Comparison of ENCODE assay signal across 2 cellular contexts in genomic region chr10:42953684-42954674, GRCh38.
TF ChIP-seq lines count a peak whose summit lies in the region.

No MANE protein-coding gene starts in this region.

TF ChIP-seq in HepG2, 621 proteins besides CTCF, POLR2A, EP300 and RAD21:
- TF ChIP-seq XRCC5 (optimal IDR thresholded peaks at IDR 0.05; ENCODE audit: low read length) (no peak), GABPA (IDR thresholded peaks at IDR 0.05; ENCODE audit: low read depth, low read length) (no peak), GABPA (CRISPR knock-in tag; IDR thresholded peaks at IDR 0.05; ENCODE audit: low read depth) (no peak), TARDBP (CRISPR knock-in tag; IDR thresholded peaks at IDR 0.05) (no peak), RBM22 (optimal IDR thresholded peaks at IDR 0.05; ENCODE audit: low read length) (no peak), SPEN (CRISPR knock-in tag; IDR thresholded peaks at IDR 0.05; ENCODE audit: low read depth) (no peak), MBNL3 (CRISPR knock-in tag; conservative IDR thresholded peaks at IDR 0.05) (no peak), RFX1 (IDR thresholded peaks at IDR 0.05) (no peak), ZNF784 (CRISPR knock-in tag; IDR thresholded peaks at IDR 0.05; ENCODE audit: borderline replicate concordance) (no peak), TBL1XR1 (IDR thresholded peaks at IDR 0.05; ENCODE audit: borderline replicate concordance, low read length, partially characterized antibody) (no peak), ZSCAN25 (CRISPR knock-in tag; IDR thresholded peaks at IDR 0.05) (no peak), ZNF576 (CRISPR knock-in tag; IDR thresholded peaks at IDR 0.05) (no peak), ZNF580 (CRISPR knock-in tag; IDR thresholded peaks at IDR 0.05; ENCODE audit: borderline replicate concordance, low read depth) (no peak), ZNF740 (CRISPR knock-in tag; IDR thresholded peaks at IDR 0.05) (no peak)

TF ChIP-seq in GM23338, 12 proteins besides CTCF, POLR2A, EP300 and RAD21:
- TF ChIP-seq CREB1 (CRISPR knock-in tag; IDR thresholded peaks at IDR 0.05; ENCODE audit: low read depth) = no peak
- TF ChIP-seq EZH2phosphoT487 (IDR thresholded peaks at IDR 0.05; ENCODE audit: unreplicated experiment) = no peak
- TF ChIP-seq ZNF462 (CRISPR knock-in tag; IDR thresholded peaks at IDR 0.05) = no peak
- TF ChIP-seq POLR2AphosphoS5 (IDR thresholded peaks at IDR 0.05; ENCODE audit: low read depth) = no peak
- TF ChIP-seq NANOG (IDR thresholded peaks at IDR 0.05; ENCODE audit: borderline replicate concordance) = no peak
- no peak for TF ChIP-seq JUNB (IDR thresholded peaks at IDR 0.05; ENCODE audit: unreplicated experiment)
- TF ChIP-seq ETS1 (IDR thresholded peaks at IDR 0.05) = no peak
- no peak for TF ChIP-seq ZNF114 (CRISPR knock-in tag; IDR thresholded peaks at IDR 0.05)
- no peak for TF ChIP-seq ZNF331 (CRISPR knock-in tag; IDR thresholded peaks at IDR 0.05; ENCODE audit: low read depth)
- TF ChIP-seq EZH2 (IDR thresholded peaks at IDR 0.05; ENCODE audit: low read depth, unreplicated experiment) = no peak
- TF ChIP-seq REST (IDR thresholded peaks at IDR 0.05; ENCODE audit: unreplicated experiment) = no peak
- no peak for TF ChIP-seq STAT1 (IDR thresholded peaks at IDR 0.05; ENCODE audit: unreplicated experiment)
